Comparison of ENCODE assay signal across 24 cellular contexts in genomic region chr4:143016171-143016570, GRCh38.
DNase-seq lines count a peak whose midpoint lies in the region; ATAC-seq, FAIRE-seq and TF ChIP-seq lines count a peak whose summit lies in the region.
"Had no signal": no experiment of that assay in that cellular context is flagged by ENCODE, and none has a peak within 500 bp of the region (broad histone marks: within the 10 kb centered on the region; RNA-seq: fewer than 3 reads in every experiment).

No MANE protein-coding gene starts in this region.

- H3K79me2 ChIP-seq in MM.1S (ENCODE audit: low read length): no peaks in the 10 kb centered on the region

- H4K20me1 ChIP-seq in MM.1S (ENCODE audit: insufficient read depth, low read length): no peaks in the 10 kb centered on the region
- H4K20me1 ChIP-seq: BLaER1 had no signal

- H3K4me3 Mint-ChIP-seq in MCF 10A (ENCODE audit: unreplicated experiment): no peak overlapping the region
- H3K4me3 Mint-ChIP-seq: B cell; CD14-positive monocyte; CD4-positive, alpha-beta T cell; CD8-positive, alpha-beta memory T cell had no signal

- H3K4me1 ChIP-seq in breast epithelium: no peaks in the 10 kb centered on the region
- H3K4me1 ChIP-seq in foreskin keratinocyte: no peaks in the 10 kb centered on the region
- H3K4me1 ChIP-seq in MM.1S (ENCODE audit: low read length): peaks cover 6% of the 10 kb centered on the region
- H3K4me1 ChIP-seq in left lung: peaks cover 0 to 3% of the 10 kb centered on the region in 2 donors
- H3K4me1 ChIP-seq: BLaER1 had no signal

- H3K27ac ChIP-seq in breast epithelium (no peak overlapping the region), foreskin keratinocyte (no peak overlapping the region), MM.1S (ENCODE audit: low read length) (no peak overlapping the region), left lung (no peak overlapping the region)
- H3K27ac ChIP-seq: 22Rv1, BLaER1 had no signal

- no peaks in the 10 kb centered on the region for H3K36me3 Mint-ChIP-seq in MCF 10A (ENCODE audit: insufficient read depth, unreplicated experiment)
- H3K36me3 Mint-ChIP-seq: CD14-positive monocyte; CD8-positive, alpha-beta memory T cell had no signal

- no peaks in the 10 kb centered on the region for H3K27me3 Mint-ChIP-seq in MCF 10A (ENCODE audit: insufficient read depth, unreplicated experiment)
- H3K27me3 Mint-ChIP-seq: B cell; CD8-positive, alpha-beta memory T cell had no signal

- H3K9me3 ChIP-seq in breast epithelium: peaks cover 5 to 15% of the 10 kb centered on the region in 2 donors
- no peaks in the 10 kb centered on the region for H3K9me3 ChIP-seq in MM.1S (replicated peaks; ENCODE audit: insufficient read depth, low read length)
- H3K9me3 ChIP-seq in left lung: peaks cover 0 to 5% of the 10 kb centered on the region in 2 donors
- H3K9me3 ChIP-seq: BLaER1 had no signal

- no peaks in the 10 kb centered on the region for H3K9me2 ChIP-seq in MM.1S (replicated peaks; ENCODE audit: insufficient read depth, low read length)

- CTCF ChIA-PET in MCF 10A (lab: Yijun Ruan, JAX): interaction anchor here (0.7 kb wide), 1 partner anchor 10 kb away, joined by 4 read pairs; no protein-coding TSS in a partner anchor

- H3K4me2 ChIP-seq in MM.1S (ENCODE audit: low read depth, low read length): no peak overlapping the region
- H3K4me2 ChIP-seq: BLaER1 had no signal

- DNase-seq in MCF 10A (ENCODE audit: unreplicated experiment) (no peak), breast epithelium (ENCODE audit: low spot score in 2 of 2) (no peak), bronchial epithelial cell (ENCODE audit: low read depth) (peak; percentile 83), foreskin keratinocyte (peak; percentile 44 to 68), MM.1S (no peak), NCI-H226 (no peak), H7 (no peak), left lung (no peak)
- DNase-seq: CD4-positive, alpha-beta T cell; CD8-positive, alpha-beta memory T cell; DMS 273 treated with DMSO at 0.1 percent for 48 hours; DMS79; EL; GDM1; GOT3; HCEC 1CT had no signal

- no TSS peak for BruUV-seq in MCF 10A (replicated peaks; lab: Mats Ljungman, UMichigan)

- no peaks in the 10 kb centered on the region for H3F3A ChIP-seq in MM.1S (ENCODE audit: insufficient read depth, low read length)

- no peak for TF ChIP-seq POLR2A in breast epithelium (IDR thresholded peaks at IDR 0.05)

- ATAC-seq in foreskin keratinocyte (no peak), left lung (no peak)
- ATAC-seq: GM12878 had no signal

- intact Hi-C loops in MCF 10A (cut with micrococcal nuclease): no loop called here
- intact Hi-C loops in breast epithelium (cut with DNase I; ENCODE audit: low total_unique reads): no loop called here
- intact Hi-C loops in left lung (cut with DNase I): no loop called here

- H3K27me3 ChIP-seq in breast epithelium (no peaks in the 10 kb centered on the region), bronchial epithelial cell (ENCODE audit: control insufficient read depth, insufficient read depth, low read length) (no peaks in the 10 kb centered on the region), foreskin keratinocyte (no peaks in the 10 kb centered on the region), MM.1S (replicated peaks; ENCODE audit: insufficient read depth, low read length) (no peaks in the 10 kb centered on the region), H7 (ENCODE audit: control insufficient read depth, insufficient read depth, low read length) (no peaks in the 10 kb centered on the region), left lung (no peaks in the 10 kb centered on the region)
- H3K27me3 ChIP-seq: BLaER1 had no signal

- H3K27ac Mint-ChIP-seq in MCF 10A (ENCODE audit: low read depth, unreplicated experiment): peak overlapping the region; percentile 47
- H3K27ac Mint-ChIP-seq: B cell; CD14-positive monocyte; CD4-positive, alpha-beta T cell had no signal

- H3K4me1 Mint-ChIP-seq in MCF 10A (ENCODE audit: insufficient read depth, unreplicated experiment): peaks cover 12% of the 10 kb centered on the region
- H3K4me1 Mint-ChIP-seq: CD8-positive, alpha-beta memory T cell had no signal

- H3K9ac ChIP-seq in MM.1S (ENCODE audit: low read length): no peak overlapping the region
- H3K9ac ChIP-seq: BLaER1 had no signal

- H3K4me3 ChIP-seq in breast epithelium (no peak overlapping the region), bronchial epithelial cell (ENCODE audit: low read depth, low read length) (no peak overlapping the region), MM.1S (ENCODE audit: low read length) (no peak overlapping the region), H7 (ENCODE audit: insufficient read depth, low read depth, low read length) (no peak overlapping the region), left lung (no peak overlapping the region)
- H3K4me3 ChIP-seq: BLaER1, GM12878 had no signal

- no peak for FAIRE-seq in bronchial epithelial cell (lab: Jason Lieb, UNC)
- FAIRE-seq: D721Med, GM12878, GM18507, H54 had no signal

- TF ChIP-seq CTCF in MCF 10A (IDR thresholded peaks at IDR 0.05; ENCODE audit: unreplicated experiment) (no peak), breast epithelium (IDR thresholded peaks at IDR 0.05) (no peak), bronchial epithelial cell (IDR thresholded peaks at IDR 0.05; ENCODE audit: insufficient read depth, low read length, severe bottlenecking) (no peak), foreskin keratinocyte (conservative IDR thresholded peaks at IDR 0.05) (no peak), MM.1S (IDR thresholded peaks at IDR 0.05; ENCODE audit: low read length) (no peak), left lung (IDR thresholded peaks at IDR 0.05) (no peak)

- H2AFZ ChIP-seq in MM.1S (ENCODE audit: low read length): no peak overlapping the region

- H3K36me3 ChIP-seq in breast epithelium (peaks cover 3% of the 10 kb centered on the region), bronchial epithelial cell (ENCODE audit: control insufficient read depth, insufficient read depth, low read length) (no peaks in the 10 kb centered on the region), MM.1S (replicated peaks; ENCODE audit: insufficient read depth, low read length) (no peaks in the 10 kb centered on the region), H7 (replicated peaks; ENCODE audit: control insufficient read depth, insufficient read depth, low read length) (no peaks in the 10 kb centered on the region), left lung (no peaks in the 10 kb centered on the region)
- H3K36me3 ChIP-seq: BLaER1 had no signal

- H3K9me3 Mint-ChIP-seq in MCF 10A (ENCODE audit: unreplicated experiment): peaks cover 22% of the 10 kb centered on the region

- POLR2A ChIA-PET in MCF 10A (lab: Yijun Ruan, JAX): no interaction called here

Comparison
In these comparisons a context has a peak if more than half of its experiments do, and no peak if none do; other contexts are left out.
1. DNase-seq: peak in bronchial epithelial cell (single experiment) and foreskin keratinocyte (2 of 2); none in MCF 10A (single experiment), breast epithelium (0 of 2), MM.1S (single experiment), NCI-H226 (single experiment), H7 (single experiment) and left lung (0 of 2).